ENCODE assay signal across 8 cellular contexts in genomic region chr3:185253645-185254410, GRCh38. TPM values are rescaled to one million over a fixed set of nuclear protein-coding genes. Genes with fewer than 3 reads are reported as not detected.
DNase-seq lines count a peak whose midpoint lies in the region; ATAC-seq and TF ChIP-seq lines count a peak whose summit lies in the region.

Gene EHHADH (minus strand): TSS chr3:185254049. CDS start chr3:185254022, 27 bp downstream.

- H3K4me1 Mint-ChIP-seq in CD14-positive monocyte: peaks cover 10% of the 10 kb centered on the region

- ATAC-seq in GM19468 (IDR thresholded peaks at IDR 0.05; ENCODE audit: extremely low read depth, unreplicated experiment): peak; percentile 76
- peak; percentile 97 for ATAC-seq in sciatic nerve
- ATAC-seq in HG03378 (IDR thresholded peaks at IDR 0.05; ENCODE audit: unreplicated experiment): no peak

- DNase-seq in CD14-positive monocyte (ENCODE audit: low spot score): peak; percentile 47
- DNase-seq in LoVo (ENCODE audit: low spot score): peak; percentile 75
- peak; percentile 10 to 51 (median 19) for DNase-seq in T-helper 1 cell
- DNase-seq in ascending aorta (ENCODE audit: low spot score in 2 of 2): peak in 1 of 2 donors; percentile 73
- peak; percentile 80 for DNase-seq in hepatic stellate cell (ENCODE audit: low spot score)
- peak; percentile 82 for DNase-seq in sciatic nerve (ENCODE audit: low spot score)

- TF ChIP-seq CTCF in CD14-positive monocyte (IDR thresholded peaks at IDR 0.05) (no peak), ascending aorta (IDR thresholded peaks at IDR 0.05) (no peak)

- peak within 1 kb of the TSS; percentile 6 to 37 for H3K27ac ChIP-seq in ascending aorta

- H3K36me3 ChIP-seq in ascending aorta: no peaks in the 10 kb centered on the region

- peaks cover 0 to 9% (median 2%) of the 10 kb centered on the region in 3 donors for H3K27me3 Mint-ChIP-seq in CD14-positive monocyte (ENCODE audit: low read depth in 3 of 3)

- peak within 1 kb of the TSS; percentile 80 to 88 for H3K4me3 Mint-ChIP-seq in CD14-positive monocyte

- no peaks in the 10 kb centered on the region for H3K27me3 ChIP-seq in ascending aorta

- H3K9me3 Mint-ChIP-seq in CD14-positive monocyte: peaks cover 7 to 23% (median 17%) of the 10 kb centered on the region in 7 donors

- H3K27ac Mint-ChIP-seq in CD14-positive monocyte: peak within 1 kb of the TSS in 5 of 7 donors; percentile 43 to 81 (median 67)

- H3K4me1 ChIP-seq in ascending aorta: no peaks in the 10 kb centered on the region

- intact Hi-C loops in CD14-positive monocyte (cut with micrococcal nuclease) (no loop called here), ascending aorta (cut with DNase I) (no loop called here), sciatic nerve (cut with DNase I) (no loop called here)

- peaks cover 0 to 2% of the 10 kb centered on the region in 2 donors for H3K36me3 Mint-ChIP-seq in CD14-positive monocyte

- H3K9me3 ChIP-seq in ascending aorta: no peaks in the 10 kb centered on the region

- peak within 1 kb of the TSS; percentile 66 to 78 for H3K4me3 ChIP-seq in ascending aorta

RNA-seq across cellular contexts. Expression of gene EHHADH, which starts in this region (rescaled TPM):
- polyA plus RNA-seq in CD14-positive monocyte: 1 to 10 TPM; 1.1 to 1.5 TPM
- total RNA-seq in ascending aorta (1.8 TPM), sciatic nerve (6.2 TPM)
